ENCODE assay signal across 9 cellular contexts in the genomic region with DNA sequence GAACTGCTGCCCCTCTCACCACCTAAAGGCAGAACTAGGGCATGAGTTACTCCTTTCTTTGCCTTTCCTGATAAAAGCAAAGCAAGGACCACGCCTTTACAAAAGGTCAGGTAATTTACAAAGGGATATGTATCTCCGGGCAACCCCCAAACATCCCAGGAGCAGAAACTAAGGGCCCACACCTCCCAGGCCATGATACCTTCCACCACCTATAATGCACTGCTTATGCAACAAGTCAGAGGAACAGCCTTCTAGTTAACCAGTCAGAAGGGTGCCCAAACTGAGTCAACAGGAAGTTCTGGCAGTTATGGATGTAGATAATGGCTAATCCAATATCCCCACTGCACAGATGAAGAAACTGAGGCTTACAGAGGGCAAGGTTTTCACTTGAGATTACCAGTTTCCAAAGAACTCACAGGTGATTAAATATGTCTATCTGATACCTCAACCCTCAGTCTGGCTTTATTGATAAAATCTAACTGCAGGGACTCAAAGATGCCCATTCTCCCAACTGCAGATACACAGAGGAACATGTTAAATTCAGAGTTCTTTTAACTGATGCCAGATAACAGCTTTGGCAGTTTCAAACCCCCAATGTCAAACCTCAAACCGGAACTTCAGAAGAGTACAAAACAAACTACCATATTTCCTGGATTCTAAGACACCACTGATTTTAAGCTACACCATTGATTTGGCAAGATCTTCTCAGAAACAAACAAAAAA. TPM values are rescaled to one million over a fixed set of nuclear protein-coding genes. Genes with fewer than 3 reads are reported as not detected.
DNase-seq lines count a peak whose midpoint lies in the region; ATAC-seq and TF ChIP-seq lines count a peak whose summit lies in the region.
"Had no signal": no experiment of that assay in that cellular context is flagged by ENCODE, and none has a peak within 500 bp of the region (broad histone marks: within the 10 kb centered on the region; RNA-seq: fewer than 3 reads in every experiment).

No MANE protein-coding gene starts in this region.

- H3K36me3 Mint-ChIP-seq in HFFc6 (ENCODE audit: low read depth): no peaks in the 10 kb centered on the region
- H3K36me3 Mint-ChIP-seq in T-helper 1 cell treated with Interleukin-12 subunit alpha and Interleukin-12 subunit beta and Interleukin-4 antibody, amounts not matched to agents 30 μg/mL and 1 μg/mL, for 36 hours (ENCODE audit: low read depth): peaks cover 45% of the 10 kb centered on the region

- H3K4me1 ChIP-seq in esophagus squamous epithelium: peaks cover 91 to 100% (median 100%) of the 10 kb centered on the region in 3 donors

- H3K4me3 ChIP-seq in esophagus squamous epithelium: peak overlapping the region in 2 of 4 donors; percentile 18 to 47

- H3K9me3 ChIP-seq in esophagus squamous epithelium: no peaks in the 10 kb centered on the region

- intact Hi-C loops in esophagus squamous epithelium (cut with DNase I): no loop called here

- H3K27me3 ChIP-seq in esophagus squamous epithelium: no peaks in the 10 kb centered on the region

- H3K27ac Mint-ChIP-seq in HFFc6: peak overlapping the region; percentile 7; the same call in 1 of the 2 replicates
- peak overlapping the region; percentile 91 for H3K27ac Mint-ChIP-seq in T-helper 1 cell treated with Interleukin-12 subunit alpha and Interleukin-12 subunit beta and Interleukin-4 antibody, amounts not matched to agents 30 μg/mL and 1 μg/mL, for 36 hours

- no peak overlapping the region for H3K4me3 Mint-ChIP-seq in HFFc6
- peak overlapping the region; percentile 77 for H3K4me3 Mint-ChIP-seq in T-helper 1 cell treated with Interleukin-12 subunit alpha and Interleukin-12 subunit beta and Interleukin-4 antibody, amounts not matched to agents 30 μg/mL and 1 μg/mL, for 36 hours
- H3K4me3 Mint-ChIP-seq: H9 had no signal

- H3K36me3 ChIP-seq in esophagus squamous epithelium: peaks cover 0 to 27% (median 4%) of the 10 kb centered on the region in 3 donors

- peak overlapping the region; percentile 88 to 99 (median 94) for H3K27ac ChIP-seq in esophagus squamous epithelium

- no peaks in the 10 kb centered on the region for H3K9me3 Mint-ChIP-seq in HFFc6
- no peaks in the 10 kb centered on the region for H3K9me3 Mint-ChIP-seq in T-helper 1 cell treated with Interleukin-12 subunit alpha and Interleukin-12 subunit beta and Interleukin-4 antibody, amounts not matched to agents 30 μg/mL and 1 μg/mL, for 36 hours
- H3K9me3 Mint-ChIP-seq: H9 had no signal

- 14 to 38% methylated on average over 3 of the region's 3 CpGs for WGBS in esophagus squamous epithelium, 2 donors

- no peak for TF ChIP-seq POLR2A in esophagus squamous epithelium (IDR thresholded peaks at IDR 0.05)

- DNase-seq in HFFc6 (no peak), esophagus squamous epithelium (lab: John Stamatoyannopoulos, UW) (no peak), NCI-H524 treated with DMSO at 0.1 percent for 48 hours (lab: John Stamatoyannopoulos, UW) (no peak)
- DNase-seq in stimulated activated naive CD8-positive, alpha-beta T cell treated with anti-CD3 and anti-CD28 coated beads, Interleukin-15, Interleukin-2, amounts not matched to agents 100 U/mL and 50 U/mL, for 24 hours: no peak
- DNase-seq: H9 had no signal

- peaks cover 1% of the 10 kb centered on the region; the same call in 1 of the 2 replicates for H3K27me3 Mint-ChIP-seq in HFFc6 (ENCODE audit: insufficient read depth)
- H3K27me3 Mint-ChIP-seq in T-helper 1 cell treated with Interleukin-12 subunit alpha and Interleukin-12 subunit beta and Interleukin-4 antibody, amounts not matched to agents 30 μg/mL and 1 μg/mL, for 36 hours (ENCODE audit: low read depth): no peaks in the 10 kb centered on the region

- H3K4me1 Mint-ChIP-seq in HFFc6 (ENCODE audit: low read depth): peaks cover 76% of the 10 kb centered on the region
- peaks cover 88% of the 10 kb centered on the region for H3K4me1 Mint-ChIP-seq in T-helper 1 cell treated with Interleukin-12 subunit alpha and Interleukin-12 subunit beta and Interleukin-4 antibody, amounts not matched to agents 30 μg/mL and 1 μg/mL, for 36 hours (ENCODE audit: low read depth)

- no peak for TF ChIP-seq CTCF in HFFc6 (IDR thresholded peaks at IDR 0.05)
- no peak for TF ChIP-seq CTCF in esophagus squamous epithelium (IDR thresholded peaks at IDR 0.05)

- peak; percentile 44 for ATAC-seq in stimulated activated naive CD8-positive, alpha-beta T cell treated with anti-CD3 and anti-CD28 coated beads, Interleukin-15, Interleukin-2, amounts not matched to agents 100 U/mL and 50 U/mL, for 24 hours
- no peak for ATAC-seq in HG03135 (IDR thresholded peaks at IDR 0.05; ENCODE audit: unreplicated experiment)
- no peak for ATAC-seq in GM18498 (IDR thresholded peaks at IDR 0.05; ENCODE audit: unreplicated experiment)

RNA-seq across cellular contexts. Expression of gene CASTOR1, which starts 16.8 kb away (rescaled TPM):
- total RNA-seq in HFFc6 (2021; fragmentation: NEBNext Ultra II Directional; extraction: Animal tissue kit (Norgen Biotek cat#: 25700)): 1 to 10 TPM; 4.5 to 8.1 (median 5.7) TPM
- 10 to 100 TPM; 18.9 to 76.4 (median 40.7) TPM for total RNA-seq in esophagus squamous epithelium

RNA-seq across cellular contexts. Expression of gene TBC1D10A, which starts 20.7 kb away (rescaled TPM):
- 10 to 100 TPM; 15.6 to 20.6 (median 16.7) TPM for total RNA-seq in HFFc6 (2021; fragmentation: NEBNext Ultra II Directional; extraction: Animal tissue kit (Norgen Biotek cat#: 25700))
- 10 to 100 TPM; 40.7 to 55.1 (median 47.0) TPM for total RNA-seq in esophagus squamous epithelium

RNA-seq across cellular contexts. Expression of gene OSM, which starts 39.4 kb away (rescaled TPM):
- not detected for total RNA-seq in HFFc6 (2021; fragmentation: NEBNext Ultra II Directional; extraction: Animal tissue kit (Norgen Biotek cat#: 25700))
- total RNA-seq in esophagus squamous epithelium: 1 to 10 TPM in 1 of 4 donors, under 1 TPM in 2, not detected in 1; 0.19 to 5.7 (median 0.19) TPM
- total RNA-seq: H9, SK-MEL-5 had no signal

RNA-seq across cellular contexts. Expression of gene SF3A1, which starts 50.6 kb away (rescaled TPM):
- 100 to 1,000 TPM; 166 to 197 (median 181) TPM for total RNA-seq in HFFc6 (2021; fragmentation: NEBNext Ultra II Directional; extraction: Animal tissue kit (Norgen Biotek cat#: 25700))
- total RNA-seq in esophagus squamous epithelium: 10 to 100 TPM; 29.1 to 94.2 (median 63.3) TPM

RNA-seq across cellular contexts. Expression of gene CCDC157, which starts 50.7 kb away (rescaled TPM):
- total RNA-seq in HFFc6 (2021; fragmentation: NEBNext Ultra II Directional; extraction: Animal tissue kit (Norgen Biotek cat#: 25700)): 1 to 10 TPM; 1.4 to 1.6 (median 1.5) TPM
- total RNA-seq in esophagus squamous epithelium: 1 to 10 TPM in 3 of 4 donors, under 1 TPM in 1; 0.47 to 9.2 (median 3.1) TPM
